ENCODE assay signal across 22 cellular contexts in genomic region chr10:24518411-24518810, GRCh38.
DNase-seq lines count a peak whose midpoint lies in the region; TF ChIP-seq lines count a peak whose summit lies in the region.
"Had no signal": no experiment of that assay in that cellular context is flagged by ENCODE, and none has a peak within 500 bp of the region (broad histone marks: within the 10 kb centered on the region; RNA-seq: fewer than 3 reads in every experiment).

No MANE protein-coding gene starts in this region.

- H2AFZ ChIP-seq in hepatocyte (no peak overlapping the region), neural cell (ENCODE audit: low read depth, low read length) (no peak overlapping the region)

- H3K9ac ChIP-seq in neural cell (ENCODE audit: low read length) = no peak overlapping the region

- TF ChIP-seq POLR2A in breast epithelium (IDR thresholded peaks at IDR 0.05) (no peak), thyroid gland (IDR thresholded peaks at IDR 0.05) (no peak)

- no peaks in the 10 kb centered on the region for H3K36me3 ChIP-seq in breast epithelium
- H3K36me3 ChIP-seq in hepatocyte (replicated peaks; ENCODE audit: insufficient read depth, low read depth) = no peaks in the 10 kb centered on the region
- no peaks in the 10 kb centered on the region for H3K36me3 ChIP-seq in neural cell (ENCODE audit: insufficient read depth, low read length)
- peaks cover 0 to 24% of the 10 kb centered on the region in 2 donors for H3K36me3 ChIP-seq in thyroid gland
- H3K36me3 ChIP-seq: colonic mucosa, HAP-1 had no signal

- WGBS in hepatocyte (ENCODE audit: low lambda C conversion rate, missing lambda C conversion rate) = 75% methylated on average over 7 of the region's 7 CpGs
- WGBS in thyroid gland, 2 donors = 65 to 69% methylated on average over 7 of the region's 7 CpGs

- no peak for TF ChIP-seq RAD21 in neural cell (conservative IDR thresholded peaks at IDR 0.05)

- H3F3A ChIP-seq in neural cell (ENCODE audit: insufficient read depth, low read length, poor library complexity, severe bottlenecking) = no peaks in the 10 kb centered on the region

- TF ChIP-seq CTCF in breast epithelium (IDR thresholded peaks at IDR 0.05) = no peak
- TF ChIP-seq CTCF in MCF 10A (IDR thresholded peaks at IDR 0.05; ENCODE audit: unreplicated experiment) = no peak
- TF ChIP-seq CTCF in hepatocyte (IDR thresholded peaks at IDR 0.05; ENCODE audit: poor library complexity) = no peak
- no peak for TF ChIP-seq CTCF in neural cell (IDR thresholded peaks at IDR 0.05; ENCODE audit: poor library complexity, severe bottlenecking)
- TF ChIP-seq CTCF in thyroid gland (IDR thresholded peaks at IDR 0.05) = no peak

- H3K27me3 ChIP-seq in breast epithelium = no peaks in the 10 kb centered on the region
- H3K27me3 ChIP-seq in hepatocyte = no peaks in the 10 kb centered on the region
- H3K27me3 ChIP-seq in neural cell (ENCODE audit: insufficient read depth, low read depth, low read length) = no peaks in the 10 kb centered on the region
- H3K27me3 ChIP-seq in thyroid gland = no peaks in the 10 kb centered on the region
- H3K27me3 ChIP-seq: colonic mucosa, Peyer's patch, SJCRH30 had no signal

- no peak overlapping the region for H3K4me3 ChIP-seq in breast epithelium
- H3K4me3 ChIP-seq in hepatocyte = no peak overlapping the region
- no peak overlapping the region for H3K4me3 ChIP-seq in neural cell (ENCODE audit: low read length)
- H3K4me3 ChIP-seq in thyroid gland (replicated peaks in 1 of 3) = no peak overlapping the region
- H3K4me3 ChIP-seq: colonic mucosa, HAP-1, Peyer's patch, SJCRH30 had no signal

- peaks cover 90% of the 10 kb centered on the region for H3K36me3 Mint-ChIP-seq in MCF 10A (ENCODE audit: insufficient read depth, unreplicated experiment)
- H3K36me3 Mint-ChIP-seq: activated naive CD8-positive, alpha-beta T cell treated with anti-CD3 and anti-CD28 coated beads, Interleukin-2, amount 10 ng/mL, durations not matched to agents 7 days and 5 days; IgD-negative memory B cell; stimulated activated effector memory CD8-positive, alpha-beta T cell treated with anti-CD3 and anti-CD28 coated beads, Interleukin-12 subunit alpha, Interleukin-12 subunit beta, amount 100 ng/mL, for 72 hours had no signal

- peaks cover 7% of the 10 kb centered on the region for H3K4me1 Mint-ChIP-seq in MCF 10A (ENCODE audit: insufficient read depth, unreplicated experiment)

- peak overlapping the region; percentile 62 to 64 for H3K27ac ChIP-seq in breast epithelium
- no peak overlapping the region for H3K27ac ChIP-seq in hepatocyte
- H3K27ac ChIP-seq in neural cell (ENCODE audit: low read length) = no peak overlapping the region
- peak overlapping the region in 2 of 3 donors; percentile 56 to 72 for H3K27ac ChIP-seq in thyroid gland
- H3K27ac ChIP-seq: 22Rv1, colonic mucosa, HL-60, Peyer's patch, SJCRH30 had no signal

- BruUV-seq in MCF 10A (replicated peaks; lab: Mats Ljungman, UMichigan) = no TSS peak

- CTCF ChIA-PET in MCF 10A (lab: Yijun Ruan, JAX) (interaction anchor here (0.5 to 5.8 kb wide), 50 partner anchors 13 to 1360 kb away, joined by 3 to 108 read pairs (median 4); no protein-coding TSS in a partner anchor), HEK293T (lab: Yijun Ruan, JAX) (interaction anchor here (0.6 to 2.8 kb wide), 12 partner anchors 13 to 1360 kb away, joined by 3 to 13 read pairs (median 3); no protein-coding TSS in a partner anchor)

- H3K9me3 ChIP-seq in breast epithelium (no peaks in the 10 kb centered on the region), hepatocyte (ENCODE audit: low read depth) (no peaks in the 10 kb centered on the region), neural cell (ENCODE audit: low read length) (no peaks in the 10 kb centered on the region), thyroid gland (no peaks in the 10 kb centered on the region)
- H3K9me3 ChIP-seq: colonic mucosa, HAP-1, Peyer's patch, SJCRH30 had no signal

- intact Hi-C loops in breast epithelium (cut with DNase I; ENCODE audit: low total_unique reads) = no loop called here
- intact Hi-C loops in MCF 10A (cut with micrococcal nuclease) = loop anchor here (5.0 to 10.0 kb wide), 2 partner anchors 156 to 274 kb away; no protein-coding TSS in a partner anchor
- intact Hi-C loops in thyroid gland (cut with DNase I) = loop anchor here (10.0 kb wide), 1 partner anchor 524 kb away; no protein-coding TSS in a partner anchor

- H3K9me2 ChIP-seq in hepatocyte (replicated peaks; ENCODE audit: insufficient read depth) = no peaks in the 10 kb centered on the region
- no peaks in the 10 kb centered on the region for H3K9me2 ChIP-seq in neural cell (ENCODE audit: insufficient read depth, low read length)

- POLR2A ChIA-PET in MCF 10A (lab: Yijun Ruan, JAX) (interaction anchor here (0.6 to 1.4 kb wide), 4 partner anchors 10 to 673 kb away, joined by 3 to 8 read pairs (median 3); no protein-coding TSS in a partner anchor), HEK293T (lab: Yijun Ruan, JAX) (no interaction called here)

- H3K4me2 ChIP-seq in hepatocyte (no peak overlapping the region), neural cell (ENCODE audit: low read length) (no peak overlapping the region)

- H3K27ac Mint-ChIP-seq in MCF 10A (ENCODE audit: low read depth, unreplicated experiment) = no peak overlapping the region
- H3K27ac Mint-ChIP-seq: activated CD4-positive, alpha-beta T cell treated with anti-CD3 and anti-CD28 coated beads, Interleukin-2, amount 10 ng/mL, durations not matched to agents 7 days and 5 days; activated naive CD8-positive, alpha-beta T cell treated with anti-CD3 and anti-CD28 coated beads, Interleukin-2, amount 10 ng/mL, durations not matched to agents 7 days and 5 days; IgD-negative memory B cell; stimulated activated effector memory CD8-positive, alpha-beta T cell treated with anti-CD3 and anti-CD28 coated beads, Interleukin-12 subunit alpha, Interleukin-12 subunit beta, amount 100 ng/mL, for 72 hours; T-helper 1 cell treated with Interleukin-12 subunit alpha and Interleukin-12 subunit beta and Interleukin-4 antibody, amounts not matched to agents 30 μg/mL and 1 μg/mL, for 36 hours had no signal

- H3K4me1 ChIP-seq in breast epithelium (peaks cover 0 to 4% of the 10 kb centered on the region in 2 donors), hepatocyte (ENCODE audit: insufficient read depth) (no peaks in the 10 kb centered on the region), thyroid gland (peaks cover 6 to 7% of the 10 kb centered on the region in 2 donors)
- H3K4me1 ChIP-seq: colonic mucosa, HAP-1, Peyer's patch, SJCRH30 had no signal

- H4K20me1 ChIP-seq in hepatocyte (ENCODE audit: insufficient read depth, poor library complexity, severe bottlenecking) = no peaks in the 10 kb centered on the region
- H4K20me1 ChIP-seq in neural cell (ENCODE audit: insufficient read depth) = no peaks in the 10 kb centered on the region

- DNase-seq in breast epithelium (ENCODE audit: low spot score in 2 of 2) = no peak
- DNase-seq in MCF 10A (ENCODE audit: unreplicated experiment) = no peak
- DNase-seq in hepatocyte (ENCODE audit: low spot score) = peak; percentile 18
- DNase-seq in thyroid gland = no peak
- no peak for DNase-seq in HEK293T (ENCODE audit: extremely low spot score)
- DNase-seq in T-helper 1 cell = no peak
- DNase-seq in stimulated activated naive CD4-positive, alpha-beta T cell (lab: John Stamatoyannopoulos, UW) = no peak
- DNase-seq: GDM1; NCI-H1436 treated with DMSO at 0.1 percent for 48 hours; NK-92 treated with Interleukin-12 subunit alpha and Interleukin-12 subunit beta, amount 100 ng/mL, for 24 hours had no signal

- H3K9me3 Mint-ChIP-seq in MCF 10A (ENCODE audit: unreplicated experiment) = no peaks in the 10 kb centered on the region
- H3K9me3 Mint-ChIP-seq: activated CD4-positive, alpha-beta T cell treated with anti-CD3 and anti-CD28 coated beads, Interleukin-2, amount 10 ng/mL, durations not matched to agents 7 days and 5 days; activated naive CD8-positive, alpha-beta T cell treated with anti-CD3 and anti-CD28 coated beads, Interleukin-2, amount 10 ng/mL, durations not matched to agents 7 days and 5 days; stimulated activated effector memory CD8-positive, alpha-beta T cell treated with anti-CD3 and anti-CD28 coated beads, Interleukin-12 subunit alpha, Interleukin-12 subunit beta, amount 100 ng/mL, for 72 hours; T-helper 1 cell treated with Interleukin-12 subunit alpha and Interleukin-12 subunit beta and Interleukin-4 antibody, amounts not matched to agents 30 μg/mL and 1 μg/mL, for 36 hours had no signal

- peak; percentile 60 for TF ChIP-seq EP300 in neural cell (conservative IDR thresholded peaks at IDR 0.05; ENCODE audit: poor library complexity, severe bottlenecking)

- H3K4me3 Mint-ChIP-seq in MCF 10A (ENCODE audit: unreplicated experiment) = no peak overlapping the region
- H3K4me3 Mint-ChIP-seq: activated CD4-positive, alpha-beta T cell treated with anti-CD3 and anti-CD28 coated beads, Interleukin-2, amount 10 ng/mL, durations not matched to agents 7 days and 5 days; IgD-negative memory B cell; stimulated activated effector memory CD8-positive, alpha-beta T cell treated with anti-CD3 and anti-CD28 coated beads, Interleukin-12 subunit alpha, Interleukin-12 subunit beta, amount 100 ng/mL, for 72 hours had no signal

- H3K79me2 ChIP-seq in hepatocyte (no peaks in the 10 kb centered on the region), neural cell (replicated peaks; ENCODE audit: insufficient read depth, low read length) (no peaks in the 10 kb centered on the region)

- no peaks in the 10 kb centered on the region for H3K27me3 Mint-ChIP-seq in MCF 10A (ENCODE audit: insufficient read depth, unreplicated experiment)
- H3K27me3 Mint-ChIP-seq: activated CD4-positive, alpha-beta T cell treated with anti-CD3 and anti-CD28 coated beads, Interleukin-2, amount 10 ng/mL, durations not matched to agents 7 days and 5 days; activated naive CD8-positive, alpha-beta T cell treated with anti-CD3 and anti-CD28 coated beads, Interleukin-2, amount 10 ng/mL, durations not matched to agents 7 days and 5 days had no signal

TF ChIP-seq in neural cell, 6 proteins besides CTCF, POLR2A, EP300 and RAD21:
- TF ChIP-seq EZH2 (IDR thresholded peaks at IDR 0.05; ENCODE audit: borderline replicate concordance, insufficient read depth, low read length, poor library complexity, severe bottlenecking) (no peak), POLR2AphosphoS5 (IDR thresholded peaks at IDR 0.05) (peak; percentile 18)

TF ChIP-seq in HEK293T, 16 proteins besides CTCF, POLR2A, EP300 and RAD21 (continues in another document):
- TF ChIP-seq ELF4 (IDR thresholded peaks at IDR 0.05) (no peak), NFRKB (IDR thresholded peaks at IDR 0.05) (no peak), L3MBTL2 (conservative IDR thresholded peaks at IDR 0.05) (no peak), HDGF (IDR thresholded peaks at IDR 0.05; ENCODE audit: borderline replicate concordance) (no peak), LEF1 (IDR thresholded peaks at IDR 0.05; ENCODE audit: borderline replicate concordance) (no peak), ARNT (IDR thresholded peaks at IDR 0.05) (no peak), CTBP1 (IDR thresholded peaks at IDR 0.05; ENCODE audit: borderline replicate concordance) (no peak), BHLHE40 (IDR thresholded peaks at IDR 0.05; ENCODE audit: borderline replicate concordance) (no peak), FOXK2 (IDR thresholded peaks at IDR 0.05) (no peak), FOXA1 (IDR thresholded peaks at IDR 0.05) (no peak), FOXM1 (IDR thresholded peaks at IDR 0.05; ENCODE audit: borderline replicate concordance) (no peak), SP1 (IDR thresholded peaks at IDR 0.05) (no peak)

Comparison
In these comparisons a context has a peak if more than half of its experiments do, and no peak if none do; other contexts are left out.
1. H3K27ac ChIP-seq: peak in breast epithelium (2 of 2) and thyroid gland (2 of 3); none in hepatocyte (single experiment) and neural cell (single experiment).